In the genomic region with DNA sequence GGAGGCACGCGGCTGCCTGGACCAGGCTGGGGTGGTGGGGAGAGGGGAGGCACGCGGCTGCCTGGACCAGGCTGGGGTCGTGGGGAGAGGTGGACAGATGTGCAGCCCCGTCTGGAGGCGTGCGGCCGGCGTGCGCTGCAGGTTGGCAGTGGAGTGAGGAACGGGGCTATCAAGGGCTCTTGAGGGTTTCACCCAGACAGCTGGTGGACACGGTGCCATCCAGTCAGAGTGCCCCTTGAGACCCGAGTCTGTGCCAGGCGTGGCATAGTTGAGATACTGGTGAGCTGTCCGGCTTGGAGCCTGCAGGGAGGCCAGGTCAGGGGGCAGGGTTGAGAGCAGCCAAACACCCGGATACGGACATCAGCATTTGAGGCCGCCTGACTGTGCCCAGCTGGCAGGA, we compare ENCODE assay signal across 17 cellular contexts. TPM values are rescaled to one million over a fixed set of nuclear protein-coding genes. Genes with fewer than 3 reads are reported as not detected.
DNase-seq lines count a peak whose midpoint lies in the region; ATAC-seq and TF ChIP-seq lines count a peak whose summit lies in the region.
"Had no signal": no experiment of that assay in that cellular context is flagged by ENCODE, and none has a peak within 500 bp of the region (broad histone marks: within the 10 kb centered on the region; RNA-seq: fewer than 3 reads in every experiment).

No MANE protein-coding gene starts in this region.

- H3K27ac ChIP-seq in upper lobe of left lung, result no peak overlapping the region
- H3K27ac ChIP-seq in mammary epithelial cell (ENCODE audit: insufficient read depth, low read depth, low read length), result no peak overlapping the region
- H3K27ac ChIP-seq: parathyroid adenoma had no signal

- peaks cover 17 to 46% (median 29%) of the 10 kb centered on the region in 4 donors for H3K4me1 ChIP-seq in upper lobe of left lung
- H3K4me1 ChIP-seq in mammary epithelial cell (ENCODE audit: insufficient read depth, low read length), result peaks cover 14% of the 10 kb centered on the region
- H3K4me1 ChIP-seq: parathyroid adenoma, uterus had no signal

- peak overlapping the region; percentile 67 for H3K27ac Mint-ChIP-seq in T-helper 2 cell treated with Interferon-gamma antibody and Interleukin-4, amounts not matched to agents 5 μg/mL and 100 μg/mL, for 36 hours
- peak overlapping the region; percentile 43 for H3K27ac Mint-ChIP-seq in neural crest cell (ENCODE audit: unreplicated experiment)
- H3K27ac Mint-ChIP-seq in immature natural killer cell, result peak overlapping the region in 1 of 6 donors; percentile 56
- H3K27ac Mint-ChIP-seq: activated naive CD8-positive, alpha-beta T cell treated with anti-CD3 and anti-CD28 coated beads, Interleukin-2, amount 10 ng/mL, durations not matched to agents 7 days and 5 days; stimulated activated naive CD8-positive, alpha-beta T cell treated with anti-CD3 and anti-CD28 coated beads, Interleukin-15, Interleukin-2, amounts not matched to agents 100 ng/mL and 50 ng/mL, for 24 hours had no signal

- H3K9me3 Mint-ChIP-seq in T-helper 2 cell treated with Interferon-gamma antibody and Interleukin-4, amounts not matched to agents 5 μg/mL and 100 μg/mL, for 36 hours, result no peaks in the 10 kb centered on the region
- H3K9me3 Mint-ChIP-seq in neural crest cell (no peaks in the 10 kb centered on the region), immature natural killer cell (no peaks in the 10 kb centered on the region)
- H3K9me3 Mint-ChIP-seq: activated naive CD8-positive, alpha-beta T cell treated with anti-CD3 and anti-CD28 coated beads, Interleukin-2, amount 10 ng/mL, durations not matched to agents 7 days and 5 days; stimulated activated naive CD8-positive, alpha-beta T cell treated with anti-CD3 and anti-CD28 coated beads, Interleukin-15, Interleukin-2, amounts not matched to agents 100 ng/mL and 50 ng/mL, for 24 hours had no signal

- WGBS in upper lobe of left lung, 2 donors, result 69 to 84% methylated on average over 18 to 19 of the region's 19 CpGs
- WGBS in mammary epithelial cell (ENCODE audit: low coverage, missing lambda C conversion rate), result 85% methylated on average over 15 of the region's 19 CpGs

- no peak for TF ChIP-seq EP300 in upper lobe of left lung (IDR thresholded peaks at IDR 0.05)

- no peaks in the 10 kb centered on the region for H4K20me1 ChIP-seq in mammary epithelial cell (ENCODE audit: insufficient read depth, low read length)

- no peaks in the 10 kb centered on the region for H3K36me3 Mint-ChIP-seq in T-helper 2 cell treated with Interferon-gamma antibody and Interleukin-4, amounts not matched to agents 5 μg/mL and 100 μg/mL, for 36 hours (ENCODE audit: low read depth)
- H3K36me3 Mint-ChIP-seq in neural crest cell (ENCODE audit: low read depth), result no peaks in the 10 kb centered on the region
- H3K36me3 Mint-ChIP-seq in immature natural killer cell, result no peaks in the 10 kb centered on the region
- H3K36me3 Mint-ChIP-seq: activated naive CD8-positive, alpha-beta T cell treated with anti-CD3 and anti-CD28 coated beads, Interleukin-2, amount 10 ng/mL, durations not matched to agents 7 days and 5 days had no signal

- H2AFZ ChIP-seq in mammary epithelial cell (ENCODE audit: low read depth, low read length), result no peak overlapping the region
- H2AFZ ChIP-seq: parathyroid adenoma had no signal

- H3K9me3 ChIP-seq in upper lobe of left lung (no peaks in the 10 kb centered on the region), mammary epithelial cell (replicated peaks; ENCODE audit: insufficient read depth, low read length) (no peaks in the 10 kb centered on the region)
- H3K9me3 ChIP-seq: uterus had no signal

- CTCF ChIA-PET in mammary epithelial cell (lab: Charles Lee; ENCODE audit: low non-redundant PET), result no interaction called here

- peaks cover 14% of the 10 kb centered on the region for H3K4me1 Mint-ChIP-seq in T-helper 2 cell treated with Interferon-gamma antibody and Interleukin-4, amounts not matched to agents 5 μg/mL and 100 μg/mL, for 36 hours (ENCODE audit: low read depth)
- H3K4me1 Mint-ChIP-seq in neural crest cell, result peaks cover 29% of the 10 kb centered on the region
- peaks cover 22 to 23% of the 10 kb centered on the region in 2 donors for H3K4me1 Mint-ChIP-seq in immature natural killer cell

- no TSS peak for BruUV-seq in mammary epithelial cell (replicated peaks; lab: Mats Ljungman, UMichigan)

- TF ChIP-seq POLR2A in upper lobe of left lung (IDR thresholded peaks at IDR 0.05), result no peak

- no peak overlapping the region for H3K4me3 ChIP-seq in upper lobe of left lung
- no peak overlapping the region for H3K4me3 ChIP-seq in mammary epithelial cell (replicated peaks in 1 of 3; ENCODE audit: insufficient read depth in 1 of 3, low read depth in 2 of 3, low read length in 3 of 3)
- H3K4me3 ChIP-seq: GM12878, uterus had no signal

- H3K79me2 ChIP-seq in mammary epithelial cell (ENCODE audit: insufficient read depth, low read length), result no peaks in the 10 kb centered on the region

- in situ Hi-C loops in mammary epithelial cell (cut with MboI; ENCODE audit: low sequenced_read_pairs in 2 of 2), result no loop called here

- H3K27me3 Mint-ChIP-seq in T-helper 2 cell treated with Interferon-gamma antibody and Interleukin-4, amounts not matched to agents 5 μg/mL and 100 μg/mL, for 36 hours (ENCODE audit: low read depth), result no peaks in the 10 kb centered on the region
- H3K27me3 Mint-ChIP-seq in neural crest cell (ENCODE audit: low read depth) (no peaks in the 10 kb centered on the region), immature natural killer cell (ENCODE audit: low read depth in 3 of 3) (peaks cover 0 to 9% (median 5%) of the 10 kb centered on the region in 3 donors)
- H3K27me3 Mint-ChIP-seq: activated naive CD8-positive, alpha-beta T cell treated with anti-CD3 and anti-CD28 coated beads, Interleukin-2, amount 10 ng/mL, durations not matched to agents 7 days and 5 days; stimulated activated naive CD8-positive, alpha-beta T cell treated with anti-CD3 and anti-CD28 coated beads, Interleukin-15, Interleukin-2, amounts not matched to agents 100 ng/mL and 50 ng/mL, for 24 hours had no signal

- intact Hi-C loops in left cardiac atrium (cut with DNase I) (no loop called here), mammary epithelial cell (cut with micrococcal nuclease) (no loop called here)

- dilution Hi-C loops in mammary epithelial cell (cut with HindIII; ENCODE audit: low sequenced_read_pairs), result no loop called here

- H3K4me2 ChIP-seq in mammary epithelial cell (ENCODE audit: insufficient read depth, low read depth, low read length), result no peak overlapping the region

- H3K36me3 ChIP-seq in upper lobe of left lung (no peaks in the 10 kb centered on the region), mammary epithelial cell (ENCODE audit: insufficient read depth, low read length) (no peaks in the 10 kb centered on the region)
- H3K36me3 ChIP-seq: uterus had no signal

- no peak for DNase-seq in T-helper 2 cell treated with Interferon-gamma antibody and Interleukin-4, amounts not matched to agents 5 μg/mL and 100 μg/mL, for 36 hours (ENCODE audit: low spot score)
- no peak for DNase-seq in T-helper 2 cell
- peak; percentile 61 for DNase-seq in left cardiac atrium
- DNase-seq in neural crest cell (ENCODE audit: low read depth, low spot score), result no peak
- peak; percentile 73 to 85 for DNase-seq in upper lobe of left lung
- DNase-seq in immature natural killer cell, result no peak
- no peak for DNase-seq in NCI-H345 treated with DMSO at 0.1 percent for 48 hours (lab: John Stamatoyannopoulos, UW; ENCODE audit: unreplicated experiment)
- DNase-seq in mammary epithelial cell, result no peak
- DNase-seq: activated naive CD8-positive, alpha-beta T cell treated with anti-CD3 and anti-CD28 coated beads, Interleukin-2, amount 10 ng/mL, durations not matched to agents 7 days and 5 days; DMS 273 treated with DMSO at 0.1 percent for 48 hours; foreskin melanocyte; NCI-H187 treated with DMSO at 0.1 percent for 48 hours; NCI-H226; uterus had no signal

- ATAC-seq in left cardiac atrium (peak; percentile 71 to 73), upper lobe of left lung (ENCODE audit: low FRiP score in 2 of 2) (peak; percentile 23 to 63)
- ATAC-seq: GM12878 had no signal

- TF ChIP-seq CTCF in neural crest cell (conservative IDR thresholded peaks at IDR 0.05), result no peak
- no peak for TF ChIP-seq CTCF in upper lobe of left lung (IDR thresholded peaks at IDR 0.05)
- TF ChIP-seq CTCF in mammary epithelial cell (conservative IDR thresholded peaks at IDR 0.05 in 1 of 2, IDR thresholded peaks at IDR 0.05 in 1 of 2; ENCODE audit: extremely low read depth in 1 of 2, insufficient read depth in 1 of 2, low read depth in 1 of 2, low read length in 2 of 2), result no peak

- H3K27me3 ChIP-seq in upper lobe of left lung (no peaks in the 10 kb centered on the region), mammary epithelial cell (ENCODE audit: insufficient read depth, low read length) (no peaks in the 10 kb centered on the region)
- H3K27me3 ChIP-seq: uterus had no signal

- H3K4me3 Mint-ChIP-seq in T-helper 2 cell treated with Interferon-gamma antibody and Interleukin-4, amounts not matched to agents 5 μg/mL and 100 μg/mL, for 36 hours, result no peak overlapping the region
- no peak overlapping the region for H3K4me3 Mint-ChIP-seq in neural crest cell
- no peak overlapping the region for H3K4me3 Mint-ChIP-seq in immature natural killer cell
- H3K4me3 Mint-ChIP-seq: activated naive CD8-positive, alpha-beta T cell treated with anti-CD3 and anti-CD28 coated beads, Interleukin-2, amount 10 ng/mL, durations not matched to agents 7 days and 5 days; stimulated activated naive CD8-positive, alpha-beta T cell treated with anti-CD3 and anti-CD28 coated beads, Interleukin-15, Interleukin-2, amounts not matched to agents 100 ng/mL and 50 ng/mL, for 24 hours had no signal

- H3K9ac ChIP-seq in mammary epithelial cell (ENCODE audit: insufficient read depth, low read length), result no peak overlapping the region
- H3K9ac ChIP-seq: parathyroid adenoma had no signal

RNA-seq across cellular contexts. Expression of a gene that starts 1.5 kb away (rescaled TPM):
- 10 to 100 TPM; 58.5 to 95.4 TPM for total RNA-seq in left cardiac atrium
- 32.3 and 34.1 TPM in 2 replicates for total RNA-seq in neural crest cell
- total RNA-seq in upper lobe of left lung, result 100 to 1,000 TPM in 3 of 6 donors, 10 to 100 TPM in 3; 59.8 to 302 (median 104) TPM
- polyA plus RNA-seq in immature natural killer cell, result 10 to 100 TPM in 1 of 3 donors, 1 to 10 TPM in 2; 3.5 to 23.0 (median 4.1) TPM
- total RNA-seq in mammary epithelial cell, result 10 to 100 TPM; 19.2 to 58.8 TPM
- polyA plus RNA-seq in mammary epithelial cell, result 17.7 TPM
- 3.0 TPM for polyA minus RNA-seq in mammary epithelial cell

Comparison
In these comparisons a context has a peak if more than half of its experiments do, and no peak if none do; other contexts are left out.
1. DNase-seq: peak in left cardiac atrium (single experiment) and upper lobe of left lung (2 of 2); none in T-helper 2 cell treated with Interferon-gamma antibody and Interleukin-4, amounts not matched to agents 5 μg/mL and 100 μg/mL, for 36 hours (single experiment), T-helper 2 cell (0 of 5), neural crest cell (single experiment), immature natural killer cell (0 of 3), NCI-H345 treated with DMSO at 0.1 percent for 48 hours (single experiment) and mammary epithelial cell (single experiment).